ENCODE assay signal across 10 cellular contexts in genomic region chr7:23693224-23693623, GRCh38. TPM values are rescaled to one million over a fixed set of nuclear protein-coding genes. Genes with fewer than 3 reads are reported as not detected.
"Had no signal": no experiment of that assay in that cellular context is flagged by ENCODE, and none has a peak within 500 bp of the region (broad histone marks: within the 10 kb centered on the region; RNA-seq: fewer than 3 reads in every experiment).

No MANE protein-coding gene starts in this region.

- DNase-seq: GM23248, GOT3, H7, HFFc6 had no signal

- H3K4me3 ChIP-seq: GM23248, HAP-1 had no signal

- H3K4me1 ChIP-seq: HAP-1 had no signal

- ATAC-seq: HCT116, HepG2 had no signal

- H3K9me3 ChIP-seq: HAP-1 had no signal

- H3K36me3 ChIP-seq: HAP-1 had no signal

- FAIRE-seq: HepG2 had no signal

- H3K27ac ChIP-seq: GM23248, HL-60 had no signal

RNA-seq across cellular contexts. Expression of gene FAM221A, which starts 13.2 kb away (rescaled TPM):
- total RNA-seq: HepG2, HT1080 had no signal

RNA-seq across cellular contexts. Expression of gene STK31, which starts 16.8 kb away (rescaled TPM):
- total RNA-seq: GM23248, HepG2, HFFc6 had no signal
- polyA plus RNA-seq: GM23248, HepG2, IgD-negative memory B cell had no signal
